ENCODE assay signal across 9 cellular contexts in the genomic region with DNA sequence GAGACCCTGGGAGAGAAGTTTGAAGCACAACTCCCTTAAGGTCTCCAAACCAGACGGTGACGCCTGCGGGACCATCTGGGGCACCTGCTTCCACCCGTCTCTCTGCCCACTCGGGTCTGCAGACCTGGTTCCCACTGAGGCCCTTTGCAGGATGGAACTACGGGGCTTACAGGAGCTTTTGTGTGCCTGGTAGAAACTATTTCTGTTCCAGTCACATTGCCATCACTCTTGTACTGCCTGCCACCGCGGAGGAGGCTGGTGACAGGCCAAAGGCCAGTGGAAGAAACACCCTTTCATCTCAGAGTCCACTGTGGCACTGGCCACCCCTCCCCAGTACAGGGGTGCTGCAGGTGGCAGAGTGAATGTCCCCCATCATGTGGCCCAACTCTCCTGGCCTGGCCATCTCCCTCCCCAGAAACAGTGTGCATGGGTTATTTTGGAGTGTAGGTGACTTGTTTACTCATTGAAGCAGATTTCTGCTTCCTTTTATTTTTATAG. TPM values are rescaled to one million over a fixed set of nuclear protein-coding genes. Genes with fewer than 3 reads are reported as not detected.
A peak's percentile ranks its signal among the peaks of the same experiment; 100 is the strongest.
DNase-seq lines count a peak whose midpoint lies in the region; ATAC-seq and TF ChIP-seq lines count a peak whose summit lies in the region.
"Had no signal": no experiment of that assay in that cellular context is flagged by ENCODE, and none has a peak within 500 bp of the region (broad histone marks: within the 10 kb centered on the region; RNA-seq: fewer than 3 reads in every experiment).

No MANE protein-coding gene starts in this region.

- H3K36me3 ChIP-seq in fibroblast of lung (ENCODE audit: control insufficient read depth, insufficient read depth, low read length), result peaks cover 22% of the 10 kb centered on the region
- peaks cover 42% of the 10 kb centered on the region for H3K36me3 ChIP-seq in skeletal muscle satellite cell (ENCODE audit: insufficient read depth, low read length)

- H3K4me1 Mint-ChIP-seq in activated B cell treated with CpG ODN at 0.5 μM for 24 hours, result peaks cover 26% of the 10 kb centered on the region

- DNase-seq in activated B cell treated with CpG ODN at 0.5 μM for 24 hours (no peak), fibroblast of lung (ENCODE audit: low read depth in 2 of 2) (no peak), D341Med (ENCODE audit: low spot score) (no peak), DMS153 treated with DMSO at 0.1 percent for 48 hours (lab: John Stamatoyannopoulos, UW; ENCODE audit: unreplicated experiment) (no peak), GOT3 (lab: John Stamatoyannopoulos, UW) (no peak)

- peaks cover 2% of the 10 kb centered on the region for H3K79me2 ChIP-seq in fibroblast of lung (ENCODE audit: control insufficient read depth, insufficient read depth, low read length)

- no peaks in the 10 kb centered on the region for H3K9me3 ChIP-seq in fibroblast of lung (ENCODE audit: control insufficient read depth, insufficient read depth, low read depth, low read length)
- H3K9me3 ChIP-seq in skeletal muscle satellite cell (replicated peaks; ENCODE audit: low read length), result no peaks in the 10 kb centered on the region

- H3K4me2 ChIP-seq in fibroblast of lung (ENCODE audit: extremely low read depth, insufficient read depth, low read length), result peak overlapping the region; percentile 10
- H3K4me2 ChIP-seq in skeletal muscle satellite cell (ENCODE audit: low read length), result peak overlapping the region; percentile 21

- H3K9ac ChIP-seq in fibroblast of lung (ENCODE audit: insufficient read depth, low read length), result no peak overlapping the region
- peak overlapping the region; percentile 55 for H3K9ac ChIP-seq in skeletal muscle satellite cell (ENCODE audit: low read depth, low read length)

- ATAC-seq in GM18867 (IDR thresholded peaks at IDR 0.05; ENCODE audit: unreplicated experiment) (peak; percentile 9), activated B cell treated with CpG ODN at 0.5 μM for 24 hours (ENCODE audit: low read depth) (no peak), GM19351 (IDR thresholded peaks at IDR 0.05; ENCODE audit: unreplicated experiment) (no peak)

- H3K9me3 Mint-ChIP-seq in activated B cell treated with CpG ODN at 0.5 μM for 24 hours, result no peaks in the 10 kb centered on the region
- H3K9me3 Mint-ChIP-seq: neural crest cell had no signal

- peak overlapping the region; percentile 70 for H3K4me3 Mint-ChIP-seq in activated B cell treated with CpG ODN at 0.5 μM for 24 hours

- no peak overlapping the region for H3K4me3 ChIP-seq in fibroblast of lung (replicated peaks in 1 of 4; ENCODE audit: control extremely low read depth in 1 of 4, insufficient read depth in 1 of 4, low read depth in 3 of 4, low read length in 4 of 4)
- peak overlapping the region; percentile 19 for H3K4me3 ChIP-seq in skeletal muscle satellite cell (ENCODE audit: low read length)

- POLR2A ChIA-PET in activated B cell treated with CpG ODN at 0.5 μM for 24 hours (lab: Charles Lee), result interaction anchor here (0.5 to 0.6 kb wide), 2 partner anchors 44 to 53 kb away, joined by 4 read pairs; a partner anchor contains a TSS

- H3K27me3 ChIP-seq in fibroblast of lung (ENCODE audit: control insufficient read depth, insufficient read depth, low read length) (no peaks in the 10 kb centered on the region), skeletal muscle satellite cell (ENCODE audit: control insufficient read depth, insufficient read depth, low read length) (no peaks in the 10 kb centered on the region)

- no peaks in the 10 kb centered on the region for H4K20me1 ChIP-seq in fibroblast of lung (ENCODE audit: control insufficient read depth, extremely low read depth, insufficient read depth, low read length)

- intact Hi-C loops in activated B cell treated with CpG ODN at 0.5 μM for 24 hours (cut with micrococcal nuclease), result loop anchor here (1.0 to 2.0 kb wide), 6 partner anchors 17 to 243 kb away; a partner anchor contains a TSS

- peak overlapping the region; percentile 48 for H3K27ac ChIP-seq in fibroblast of lung (ENCODE audit: insufficient read depth, low read length)

- H3K36me3 Mint-ChIP-seq in activated B cell treated with CpG ODN at 0.5 μM for 24 hours (ENCODE audit: low read depth), result no peaks in the 10 kb centered on the region

- H2AFZ ChIP-seq in fibroblast of lung (ENCODE audit: low read length), result no peak overlapping the region

- peak overlapping the region; percentile 80 for H3K27ac Mint-ChIP-seq in activated B cell treated with CpG ODN at 0.5 μM for 24 hours

- peaks cover 19% of the 10 kb centered on the region for H3K27me3 Mint-ChIP-seq in activated B cell treated with CpG ODN at 0.5 μM for 24 hours

- CTCF ChIA-PET in activated B cell treated with CpG ODN at 0.5 μM for 24 hours (lab: Charles Lee), result interaction anchor here (1.0 to 1.3 kb wide), 2 partner anchors 145 to 242 kb away, joined by 3 read pairs; a partner anchor contains a TSS

- TF ChIP-seq CTCF in activated B cell treated with CpG ODN at 0.5 μM for 24 hours (IDR thresholded peaks at IDR 0.05), result no peak
- TF ChIP-seq CTCF in fibroblast of lung (conservative IDR thresholded peaks at IDR 0.05 in 1 of 2, IDR thresholded peaks at IDR 0.05 in 1 of 2; ENCODE audit: low read depth in 1 of 2, low read length in 2 of 2), result no peak

- peaks cover 28% of the 10 kb centered on the region for H3K4me1 ChIP-seq in fibroblast of lung (ENCODE audit: control insufficient read depth, extremely low read depth, insufficient read depth, low read length)
- H3K4me1 ChIP-seq in skeletal muscle satellite cell (ENCODE audit: control insufficient read depth, insufficient read depth, low read length), result peaks cover 58% of the 10 kb centered on the region

RNA-seq across cellular contexts. Expression of a gene that starts 10.8 kb away (rescaled TPM):
- not detected in 2 replicates for total RNA-seq in activated B cell treated with CpG ODN at 0.5 μM for 24 hours
- 41.3 and 167 TPM in 2 replicates for total RNA-seq in fibroblast of lung
- 679 and 1,153 TPM in 2 replicates for polyA plus RNA-seq in fibroblast of lung
- 413 and 685 TPM in 2 replicates for polyA plus RNA-seq in fibroblast of lung (2012)
- polyA minus RNA-seq in fibroblast of lung (ENCODE audit: low replicate concordance), result 763 and 1,105 TPM in 2 replicates
- total RNA-seq in skeletal muscle satellite cell (2012; rRNA removed), result 1,333 and 2,370 TPM in 2 replicates

RNA-seq across cellular contexts. Expression of a gene that starts 16.6 kb away (rescaled TPM):
- total RNA-seq in activated B cell treated with CpG ODN at 0.5 μM for 24 hours (19.2 and 22.7 TPM in 2 replicates), fibroblast of lung (127 and 139 TPM in 2 replicates)
- 128 and 185 TPM in 2 replicates for polyA plus RNA-seq in fibroblast of lung
- polyA plus RNA-seq in fibroblast of lung (2012), result 136 and 181 TPM in 2 replicates
- polyA minus RNA-seq in fibroblast of lung (ENCODE audit: low replicate concordance), result 78.8 and 128 TPM in 2 replicates
- 160 and 168 TPM in 2 replicates for total RNA-seq in skeletal muscle satellite cell (2012; rRNA removed)

RNA-seq across cellular contexts. Expression of a gene that starts 27.7 kb away (rescaled TPM):
- total RNA-seq in activated B cell treated with CpG ODN at 0.5 μM for 24 hours, result 0.07 and 0.11 TPM in 2 replicates
- 0.26 and 0.66 TPM in 2 replicates for total RNA-seq in fibroblast of lung
- polyA plus RNA-seq in fibroblast of lung, result 0.14 TPM in 1 of 2 replicates, not detected in the other
- 0.10 and 1.5 TPM in 2 replicates for polyA plus RNA-seq in fibroblast of lung (2012)
- 0.15 TPM in 1 of 2 replicates, not detected in the other for polyA minus RNA-seq in fibroblast of lung (ENCODE audit: low replicate concordance)
- 0.22 and 2.8 TPM in 2 replicates for total RNA-seq in skeletal muscle satellite cell (2012; rRNA removed)

RNA-seq across cellular contexts. Expression of a gene that starts 42.4 kb away (rescaled TPM):
- not detected in 2 replicates for total RNA-seq in activated B cell treated with CpG ODN at 0.5 μM for 24 hours
- total RNA-seq in fibroblast of lung, result not detected in 2 replicates
- polyA plus RNA-seq in fibroblast of lung, result not detected in 2 replicates
- polyA plus RNA-seq in fibroblast of lung (2012), result not detected in 2 replicates
- not detected in 2 replicates for polyA minus RNA-seq in fibroblast of lung (ENCODE audit: low replicate concordance)
- not detected in 2 replicates for total RNA-seq in skeletal muscle satellite cell (2012; rRNA removed)

RNA-seq across cellular contexts. Expression of a gene that starts 52.4 kb away (rescaled TPM):
- total RNA-seq in activated B cell treated with CpG ODN at 0.5 μM for 24 hours (53.0 and 57.5 TPM in 2 replicates), fibroblast of lung (21.8 and 27.6 TPM in 2 replicates)
- 4.7 and 6.0 TPM in 2 replicates for polyA plus RNA-seq in fibroblast of lung
- 11.3 and 16.2 TPM in 2 replicates for polyA plus RNA-seq in fibroblast of lung (2012)
- 9.5 and 9.6 TPM in 2 replicates for polyA minus RNA-seq in fibroblast of lung (ENCODE audit: low replicate concordance)
- 8.3 and 8.4 TPM in 2 replicates for total RNA-seq in skeletal muscle satellite cell (2012; rRNA removed)

Comparison
In these comparisons a context has a peak if more than half of its experiments do, and no peak if none do; other contexts are left out.
1. RNA of a gene that starts 10.8 kb away (total RNA-seq): 41.3 to 167 TPM in fibroblast of lung; not detected in activated B cell treated with CpG ODN at 0.5 μM for 24 hours; every median in the first group is over 10 times any median in the second.